Comparison of ENCODE assay signal across 8 cellular contexts in genomic region chr2:127884436-127884835, GRCh38. TPM values are rescaled to one million over a fixed set of nuclear protein-coding genes. Genes with fewer than 3 reads are reported as not detected.
DNase-seq lines count a peak whose midpoint lies in the region; ATAC-seq and TF ChIP-seq lines count a peak whose summit lies in the region.

No MANE protein-coding gene starts in this region.

- DNase-seq in stimulated activated naive CD8-positive, alpha-beta T cell treated with anti-CD3 and anti-CD28 coated beads, Interleukin-15, Interleukin-2, amounts not matched to agents 100 U/mL and 50 U/mL, for 24 hours: no peak
- DNase-seq in lower lobe of right lung: no peak
- DNase-seq in epidermal melanocyte (ENCODE audit: insufficient read length, low spot score): no peak

- intact Hi-C loops in lower lobe of right lung (cut with DNase I): no loop called here

- no peaks in the 10 kb centered on the region for H3K27me3 ChIP-seq in lower lobe of right lung (ENCODE audit: low read depth)

- H3K4me3 Mint-ChIP-seq in stimulated activated naive CD8-positive, alpha-beta T cell treated with anti-CD3 and anti-CD28 coated beads, Interleukin-15, Interleukin-2, amounts not matched to agents 100 ng/mL and 50 ng/mL, for 24 hours: peak overlapping the region; percentile 96
- H3K4me3 Mint-ChIP-seq in brain: peak overlapping the region; percentile 91 to 98 (median 95)

- peaks cover 46% of the 10 kb centered on the region for H3K36me3 Mint-ChIP-seq in stimulated activated naive CD8-positive, alpha-beta T cell treated with anti-CD3 and anti-CD28 coated beads, Interleukin-15, Interleukin-2, amounts not matched to agents 100 ng/mL and 50 ng/mL, for 24 hours (ENCODE audit: low read depth)
- peaks cover 44% of the 10 kb centered on the region for H3K36me3 Mint-ChIP-seq in brain

- peak overlapping the region; percentile 87 for H3K27ac ChIP-seq in lower lobe of right lung

- H3K27ac Mint-ChIP-seq in stimulated activated naive CD8-positive, alpha-beta T cell treated with anti-CD3 and anti-CD28 coated beads, Interleukin-15, Interleukin-2, amounts not matched to agents 100 ng/mL and 50 ng/mL, for 24 hours: peak overlapping the region; percentile 95
- peak overlapping the region; percentile 91 to 96 (median 95) for H3K27ac Mint-ChIP-seq in brain

- peaks cover 32% of the 10 kb centered on the region for H3K4me1 ChIP-seq in lower lobe of right lung

- H3K4me1 Mint-ChIP-seq in stimulated activated naive CD8-positive, alpha-beta T cell treated with anti-CD3 and anti-CD28 coated beads, Interleukin-15, Interleukin-2, amounts not matched to agents 100 ng/mL and 50 ng/mL, for 24 hours (ENCODE audit: low read depth): peaks cover 61% of the 10 kb centered on the region
- H3K4me1 Mint-ChIP-seq in brain: peaks cover 58% of the 10 kb centered on the region

- TF ChIP-seq CTCF in brain (conservative IDR thresholded peaks at IDR 0.05): no peak
- TF ChIP-seq CTCF in lower lobe of right lung (IDR thresholded peaks at IDR 0.05): no peak

- H3K36me3 ChIP-seq in lower lobe of right lung: peaks cover 38% of the 10 kb centered on the region

- no peak for ATAC-seq in stimulated activated naive CD8-positive, alpha-beta T cell treated with anti-CD3 and anti-CD28 coated beads, Interleukin-15, Interleukin-2, amounts not matched to agents 100 U/mL and 50 U/mL, for 24 hours
- ATAC-seq in lower lobe of right lung: no peak
- ATAC-seq in HG03025 (IDR thresholded peaks at IDR 0.05; ENCODE audit: low FRiP score, unreplicated experiment): no peak
- no peak for ATAC-seq in GM21576 (IDR thresholded peaks at IDR 0.05; ENCODE audit: unreplicated experiment)
- ATAC-seq in HG02571 (IDR thresholded peaks at IDR 0.05; ENCODE audit: unreplicated experiment): no peak

- H3K9me3 Mint-ChIP-seq in stimulated activated naive CD8-positive, alpha-beta T cell treated with anti-CD3 and anti-CD28 coated beads, Interleukin-15, Interleukin-2, amounts not matched to agents 100 ng/mL and 50 ng/mL, for 24 hours: no peaks in the 10 kb centered on the region
- H3K9me3 Mint-ChIP-seq in brain: no peaks in the 10 kb centered on the region

- peak overlapping the region; percentile 66 for H3K4me3 ChIP-seq in lower lobe of right lung

- H3K27me3 Mint-ChIP-seq in stimulated activated naive CD8-positive, alpha-beta T cell treated with anti-CD3 and anti-CD28 coated beads, Interleukin-15, Interleukin-2, amounts not matched to agents 100 ng/mL and 50 ng/mL, for 24 hours: no peaks in the 10 kb centered on the region
- H3K27me3 Mint-ChIP-seq in brain: no peaks in the 10 kb centered on the region

- no peaks in the 10 kb centered on the region for H3K9me3 ChIP-seq in lower lobe of right lung

RNA-seq across cellular contexts. Expression of gene AMMECR1L, which starts 1.3 kb away (rescaled TPM):
- 5.7 TPM for polyA plus RNA-seq in brain (ENCODE audit: insufficient read depth, low read depth, low replicate concordance)
- 14.8 TPM for total RNA-seq in lower lobe of right lung

RNA-seq across cellular contexts. Expression of gene POLR2D, which starts 26.5 kb away (rescaled TPM):
- polyA plus RNA-seq in brain (ENCODE audit: insufficient read depth, low read depth, low replicate concordance): 23.3 TPM
- total RNA-seq in lower lobe of right lung: 20.5 TPM
